Comparison of ENCODE assay signal across 1 cellular context in genomic region chr12:52066346-52067080, GRCh38.
TF ChIP-seq lines count a peak whose summit lies in the region.

No MANE protein-coding gene starts in this region.

TF ChIP-seq in K562, 482 proteins besides CTCF, POLR2A, EP300 and RAD21:
- TF ChIP-seq SMC3 (conservative IDR thresholded peaks at IDR 0.05; ENCODE audit: insufficient read depth, low read depth, low read length) = no peak
- peak; percentile 24; the same call in 1 of the 2 replicates for TF ChIP-seq ATF3 (IDR thresholded peaks at IDR 0.05)
- no peak for TF ChIP-seq ATF3 (CRISPR knock-in tag; conservative IDR thresholded peaks at IDR 0.05)
